Comparison of ENCODE assay signal across 12 cellular contexts in genomic region chr13:85582890-85583289, GRCh38.
"Had no signal": no experiment of that assay in that cellular context is flagged by ENCODE, and none has a peak within 500 bp of the region (broad histone marks: within the 10 kb centered on the region; RNA-seq: fewer than 3 reads in every experiment).

No MANE protein-coding gene starts in this region.

- H3K9me3 ChIP-seq: tibial nerve had no signal

- H3K27ac ChIP-seq: brain microvascular endothelial cell, dorsolateral prefrontal cortex, esophagus squamous epithelium, tibial nerve had no signal

- DNase-seq: activated CD4-positive, alpha-beta T cell treated with anti-CD3 and anti-CD28 coated beads, Interleukin-2, amount 50 U/mL, for 1 hour; activated naive CD4-positive, alpha-beta T cell treated with anti-CD3 and anti-CD28 coated beads, Interleukin-2, amount 50 U/mL, for 16 hours; brain microvascular endothelial cell; dorsolateral prefrontal cortex; esophagus squamous epithelium; foreskin melanocyte; head of caudate nucleus; natural killer cell; right cardiac atrium had no signal

- H3K4me3 ChIP-seq: dorsolateral prefrontal cortex, esophagus squamous epithelium, tibial nerve had no signal

- ATAC-seq: left lobe of liver; natural killer cell; right cardiac atrium; stimulated activated memory B cell treated with anti-CD40 and anti-IgM and Interleukin-4, amounts not matched to agents 10 μg/mL and 1 μg/mL and 100 μg/mL, for 72 hours had no signal

- H3K27me3 ChIP-seq: brain microvascular endothelial cell, esophagus squamous epithelium, tibial nerve had no signal

- H3K4me1 ChIP-seq: tibial nerve had no signal

- H3K36me3 ChIP-seq: brain microvascular endothelial cell, esophagus squamous epithelium, tibial nerve had no signal
